Comparison of ENCODE assay signal across 23 cellular contexts in genomic region chr11:23404225-23405160, GRCh38.
"Had no signal": no experiment of that assay in that cellular context is flagged by ENCODE, and none has a peak within 500 bp of the region (broad histone marks: within the 10 kb centered on the region; RNA-seq: fewer than 3 reads in every experiment).

No MANE protein-coding gene starts in this region.

- H3K36me3 ChIP-seq: ascending aorta, brain microvascular endothelial cell, neural progenitor cell, ovary, thyroid gland, WERI-Rb-1 had no signal

- H3K27ac ChIP-seq: ascending aorta, brain microvascular endothelial cell, neural progenitor cell, ovary, thyroid gland, WERI-Rb-1 had no signal

- DNase-seq: activated T-cell treated with anti-CD3 and anti-CD28 coated beads, Interleukin-2, amount 50 U/mL, for 24 hours; brain microvascular endothelial cell; central memory CD4-positive, alpha-beta T cell; effector memory CD4-positive, alpha-beta T cell; foreskin melanocyte; glutamatergic neuron; hippocampal formation; stimulated activated CD4-positive, alpha-beta T cell treated with anti-CD3 and anti-CD28 coated beads, Interleukin-4, amount 100 ng/mL, for 1 hour; stimulated activated naive CD4-positive, alpha-beta T cell; substantia nigra; T-cell; thyroid gland; WERI-Rb-1 had no signal

- ATAC-seq: activated naive CD4-positive, alpha-beta T cell treated with anti-CD3 and anti-CD28 coated beads, Interleukin-2, amount 50 U/mL, for 72 hours; activated T-helper 17 cell treated with anti-CD3 and anti-CD28 coated beads, Interleukin-2, amount 50 U/mL, for 72 hours; naive thymus-derived CD8-positive, alpha-beta T cell; SK-N-SH treated with all-trans-retinoic acid at 6 μM for 48 hours; T-cell had no signal

- H3K4me3 ChIP-seq: ascending aorta, lung, neural progenitor cell, ovary, thyroid gland had no signal

- H3K4me1 ChIP-seq: ascending aorta, neural progenitor cell, thyroid gland had no signal

- H3K9me3 ChIP-seq: ovary, thyroid gland had no signal

- FAIRE-seq: colon, TTC549 had no signal

- H3K27me3 ChIP-seq: ascending aorta, brain microvascular endothelial cell, neural progenitor cell, ovary, thyroid gland had no signal
